17 cellular contexts compared by ENCODE assay signal in the genomic region with DNA sequence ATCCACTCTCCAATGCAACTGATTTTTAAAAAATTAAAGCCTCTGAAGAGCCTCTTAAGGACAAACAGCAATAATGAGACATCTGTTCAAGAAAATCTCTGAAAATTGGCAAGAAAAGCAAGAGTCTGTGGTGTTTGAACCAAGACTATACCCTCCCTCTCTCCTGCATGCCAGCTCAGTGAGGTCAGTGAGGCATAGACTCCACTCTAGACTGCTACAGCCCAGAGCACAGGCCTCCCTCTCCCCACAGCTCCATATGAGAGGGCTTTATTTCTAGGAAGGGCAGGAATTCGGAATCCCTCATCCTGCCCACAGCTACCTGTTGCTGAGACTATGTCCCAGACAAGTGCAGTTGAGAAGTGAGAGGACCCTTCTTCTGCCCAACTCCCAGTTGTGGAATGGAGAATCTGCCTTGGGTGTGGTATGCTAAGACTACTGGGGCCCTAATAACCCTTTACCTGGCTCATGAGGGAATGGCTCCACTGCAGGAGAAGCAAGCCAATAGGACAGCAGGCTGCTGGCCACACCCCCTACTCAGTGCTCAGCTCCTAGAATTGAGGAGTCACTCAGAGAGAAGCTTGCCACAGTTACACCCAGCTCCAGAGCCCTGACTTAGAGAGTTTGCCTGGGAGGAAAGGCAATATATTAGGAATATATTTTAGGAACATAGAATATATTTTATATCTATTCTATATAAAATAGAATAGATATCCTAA. TPM values are rescaled to one million over a fixed set of nuclear protein-coding genes. Genes with fewer than 3 reads are reported as not detected.
"Had no signal": no experiment of that assay in that cellular context is flagged by ENCODE, and none has a peak within 500 bp of the region (broad histone marks: within the 10 kb centered on the region; RNA-seq: fewer than 3 reads in every experiment).

No MANE protein-coding gene starts in this region.

- H3K27ac ChIP-seq: colonic mucosa, epithelial cell of prostate, gastrocnemius medialis, hepatocyte, sigmoid colon, suprapubic skin had no signal

- H3K27me3 Mint-ChIP-seq: activated CD4-positive, alpha-beta memory T cell treated with anti-CD3 and anti-CD28 coated beads, Interleukin-2, amount 10 ng/mL, durations not matched to agents 7 days and 5 days had no signal

- H3K27ac Mint-ChIP-seq: activated CD4-positive, alpha-beta memory T cell treated with anti-CD3 and anti-CD28 coated beads, Interleukin-2, amount 10 ng/mL, durations not matched to agents 7 days and 5 days; activated T-helper 1 cell treated with anti-CD3 and anti-CD28 coated beads, Interleukin-12 subunit alpha, Interleukin-12 subunit beta, Interleukin-2, Interleukin-4 antibody, amounts not matched to agents 30 ng/mL and 10 ng/mL and 1 ng/mL, durations not matched to agents 14 hours and 24 hours and 36 hours had no signal

- DNase-seq: activated CD4-positive, alpha-beta memory T cell treated with anti-CD3 and anti-CD28 coated beads, Interleukin-2, amount 10 ng/mL, durations not matched to agents 7 days and 5 days; activated CD4-positive, CD25-positive, alpha-beta regulatory T cell treated with anti-CD3 and anti-CD28 coated beads, Interleukin-2, amount 50 U/mL, for 72 hours; activated naive CD4-positive, alpha-beta T cell; colonic mucosa; effector memory CD4-positive, alpha-beta T cell; gastrocnemius medialis; mesenchymal stem cell; sigmoid colon; stimulated activated CD4-positive, alpha-beta T cell treated with anti-CD3 and anti-CD28 coated beads, Interleukin-2, amount 100 ng/mL, for 24 hours; stimulated activated naive CD8-positive, alpha-beta T cell treated with anti-CD3 and anti-CD28 coated beads, Interleukin-15, Interleukin-2, amounts not matched to agents 100 U/mL and 50 U/mL, for 24 hours; T-helper 2 cell had no signal

- H3K9me3 ChIP-seq: colonic mucosa, gastrocnemius medialis, sigmoid colon, suprapubic skin had no signal

- ATAC-seq: gastrocnemius medialis; stimulated activated naive CD8-positive, alpha-beta T cell treated with anti-CD3 and anti-CD28 coated beads, Interleukin-15, Interleukin-2, amounts not matched to agents 100 U/mL and 50 U/mL, for 24 hours had no signal

- H3K4me3 ChIP-seq: colonic mucosa, gastrocnemius medialis, hepatocyte, sigmoid colon, suprapubic skin had no signal

- H3K27me3 ChIP-seq: colonic mucosa, gastrocnemius medialis, hepatocyte, sigmoid colon, suprapubic skin had no signal

- H3K4me1 ChIP-seq: colonic mucosa, gastrocnemius medialis, sigmoid colon, suprapubic skin had no signal

- H3K4me3 Mint-ChIP-seq: activated CD4-positive, alpha-beta memory T cell treated with anti-CD3 and anti-CD28 coated beads, Interleukin-2, amount 10 ng/mL, durations not matched to agents 7 days and 5 days; activated T-helper 1 cell treated with anti-CD3 and anti-CD28 coated beads, Interleukin-12 subunit alpha, Interleukin-12 subunit beta, Interleukin-2, Interleukin-4 antibody, amounts not matched to agents 30 ng/mL and 10 ng/mL and 1 ng/mL, durations not matched to agents 14 hours and 24 hours and 36 hours had no signal

- H3K36me3 ChIP-seq: colonic mucosa, gastrocnemius medialis, sigmoid colon, suprapubic skin had no signal

RNA-seq across cellular contexts. Expression of a gene that starts 22.7 kb away (rescaled TPM):
- total RNA-seq: hepatocyte, osteocyte, pulmonary artery endothelial cell had no signal

RNA-seq across cellular contexts. Expression of a gene that starts 24.9 kb away (rescaled TPM):
- total RNA-seq: osteocyte, pulmonary artery endothelial cell had no signal

RNA-seq across cellular contexts. Expression of a gene that starts 51.9 kb away (rescaled TPM):
- total RNA-seq: osteocyte, pulmonary artery endothelial cell had no signal
